In genomic region chr9:125850231-125850630, GRCh38 we compare ENCODE assay signal across 13 cellular contexts.
DNase-seq lines count a peak whose midpoint lies in the region; ATAC-seq, FAIRE-seq and TF ChIP-seq lines count a peak whose summit lies in the region.
"Had no signal": no experiment of that assay in that cellular context is flagged by ENCODE, and none has a peak within 500 bp of the region (broad histone marks: within the 10 kb centered on the region; RNA-seq: fewer than 3 reads in every experiment).

No MANE protein-coding gene starts in this region.

- H3K4me3 ChIP-seq in Loucy (ENCODE audit: low read length, poor library complexity, severe bottlenecking): no peak overlapping the region
- H3K4me3 ChIP-seq: BLaER1 treated with 17β-estradiol and CSF1 and Interleukin-3, amounts not matched to agents 10 nM and 100 nM; GM23248 had no signal

- H4K20me1 ChIP-seq in Loucy (ENCODE audit: insufficient read depth, low read length, poor library complexity, severe bottlenecking): peaks cover 6% of the 10 kb centered on the region

- H3K79me2 ChIP-seq in Loucy (ENCODE audit: insufficient read depth, low read length): peaks cover 92% of the 10 kb centered on the region

- FAIRE-seq in RCC 7860 (lab: Jason Lieb, UNC): peak; percentile 50

- no peak for ATAC-seq in GM18867 (IDR thresholded peaks at IDR 0.05; ENCODE audit: unreplicated experiment)

- no peaks in the 10 kb centered on the region for H3K36me3 ChIP-seq in Loucy (ENCODE audit: insufficient read depth, low read length)
- H3K36me3 ChIP-seq: BLaER1 treated with 17β-estradiol and CSF1 and Interleukin-3, amounts not matched to agents 10 nM and 100 nM had no signal

- H3K9me3 ChIP-seq in Loucy (ENCODE audit: insufficient read depth, low read depth, low read length): no peaks in the 10 kb centered on the region

- peak; percentile 35 for DNase-seq in DMS 273 (lab: John Stamatoyannopoulos, UW; ENCODE audit: unreplicated experiment)
- DNase-seq in DMS 273 treated with DMSO at 0.1 percent for 48 hours (lab: John Stamatoyannopoulos, UW): no peak
- DNase-seq in RCC 7860 (ENCODE audit: low spot score): no peak
- no peak for DNase-seq in DMS153 (lab: John Stamatoyannopoulos, UW)
- DNase-seq in DMS79 treated with DMSO at 0.1 percent for 48 hours (lab: John Stamatoyannopoulos, UW): no peak
- DNase-seq: ACHN; CD4-positive, CD25-positive, alpha-beta regulatory T cell; H9; Karpas-422 had no signal

- H3K9me2 ChIP-seq in Loucy (replicated peaks; ENCODE audit: low read depth, low read length): no peaks in the 10 kb centered on the region

- peak overlapping the region; percentile 50 for H3K4me2 ChIP-seq in Loucy (ENCODE audit: low read depth, low read length, poor library complexity, severe bottlenecking)

- no peaks in the 10 kb centered on the region for H3F3A ChIP-seq in Loucy (ENCODE audit: low read depth)

- peak overlapping the region; percentile 10 for H3K9ac ChIP-seq in Loucy (ENCODE audit: low read depth, low read length, poor library complexity, severe bottlenecking)
- H3K9ac ChIP-seq: BLaER1 treated with 17β-estradiol and CSF1 and Interleukin-3, amounts not matched to agents 10 nM and 100 nM; GM23248 had no signal

- TF ChIP-seq CTCF in Loucy (conservative IDR thresholded peaks at IDR 0.05; ENCODE audit: low read length): no peak

- H3K4me1 ChIP-seq in Loucy (ENCODE audit: insufficient read depth, low read length, poor library complexity, severe bottlenecking): peaks cover 45% of the 10 kb centered on the region

- H3K27me3 ChIP-seq in Loucy (ENCODE audit: insufficient read depth, low read length, poor library complexity, severe bottlenecking): no peaks in the 10 kb centered on the region
- H3K27me3 ChIP-seq: BLaER1 treated with 17β-estradiol and CSF1 and Interleukin-3, amounts not matched to agents 10 nM and 100 nM had no signal

- H2AFZ ChIP-seq in Loucy (ENCODE audit: low read length): no peak overlapping the region
- H2AFZ ChIP-seq: GM23248 had no signal
